ENCODE assay signal across 17 cellular contexts in the genomic region with DNA sequence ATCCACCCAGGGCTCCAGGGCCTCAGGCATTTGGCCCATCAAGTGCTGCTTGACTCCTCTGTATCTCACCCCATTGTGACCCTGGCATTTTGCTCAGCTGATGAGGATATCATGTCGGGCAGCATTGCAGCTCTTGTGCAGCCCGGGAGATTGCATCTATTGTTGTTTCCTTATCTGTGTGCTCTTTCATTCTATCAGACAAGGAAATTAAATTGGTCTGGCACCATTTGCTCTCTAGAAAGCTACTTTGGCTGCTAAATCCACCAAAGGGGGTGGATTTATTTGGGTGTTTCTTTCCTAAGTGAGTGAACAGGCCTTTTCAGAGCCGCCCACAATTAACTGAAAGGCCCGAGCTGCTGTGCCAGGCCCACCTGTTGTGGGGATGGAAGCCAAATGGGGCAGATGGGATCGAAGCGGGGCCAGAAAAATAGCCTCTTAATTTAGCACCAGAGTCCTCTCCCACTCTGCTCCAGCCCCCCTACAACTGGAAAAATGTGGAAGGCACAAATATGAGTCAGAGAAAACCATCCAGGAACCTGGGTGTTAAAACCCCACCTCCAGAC.
"Had no signal": no experiment of that assay in that cellular context is flagged by ENCODE, and none has a peak within 500 bp of the region (broad histone marks: within the 10 kb centered on the region; RNA-seq: fewer than 3 reads in every experiment).

No MANE protein-coding gene starts in this region.

- DNase-seq: activated CD4-positive, alpha-beta memory T cell treated with anti-CD3 and anti-CD28 coated beads, Interleukin-2, amount 10 ng/mL, durations not matched to agents 7 days and 5 days; activated CD4-positive, alpha-beta T cell treated with anti-CD3 and anti-CD28 coated beads for 36 hours; activated naive CD4-positive, alpha-beta T cell treated with anti-CD3 and anti-CD28 coated beads, Interleukin-2, amount 10 ng/mL, durations not matched to agents 7 days and 5 days; activated T-cell treated with anti-CD3 and anti-CD28 coated beads, Interleukin-2, amount 50 U/mL, for 24 hours; hypothalamus; kidney; left lung; mammary epithelial cell; naive thymus-derived CD4-positive, alpha-beta T cell; stimulated activated CD4-positive, alpha-beta T cell treated with anti-CD3 and anti-CD28 coated beads, Interleukin-2, amount 100 ng/mL, for 48 hours; stimulated activated naive B cell treated with anti-CD40 and anti-IgM and Interleukin-4, amounts not matched to agents 10 μg/mL and 1 μg/mL and 100 μg/mL, for 72 hours; tibial artery; uterus had no signal

- H3K36me3 Mint-ChIP-seq: activated naive CD4-positive, alpha-beta T cell treated with anti-CD3 and anti-CD28 coated beads, Interleukin-2, amount 10 ng/mL, durations not matched to agents 7 days and 5 days; stimulated activated naive B cell treated with anti-CD40 and anti-IgM and Interleukin-4, amounts not matched to agents 10 μg/mL and 1 μg/mL and 100 μg/mL, for 72 hours had no signal

- H3K36me3 ChIP-seq: esophagus muscularis mucosa, left lung, neutrophil, tibial artery, uterus had no signal

- H3K9me3 ChIP-seq: esophagus muscularis mucosa, left lung, neutrophil, tibial artery, uterus had no signal

- FAIRE-seq: kidney had no signal

- H3K27me3 ChIP-seq: esophagus muscularis mucosa, tibial artery, uterus had no signal

- H3K4me3 Mint-ChIP-seq: activated CD4-positive, alpha-beta memory T cell treated with anti-CD3 and anti-CD28 coated beads, Interleukin-2, amount 10 ng/mL, durations not matched to agents 7 days and 5 days; activated CD4-positive, alpha-beta T cell treated with anti-CD3 and anti-CD28 coated beads for 36 hours; activated naive CD4-positive, alpha-beta T cell treated with anti-CD3 and anti-CD28 coated beads, Interleukin-2, amount 10 ng/mL, durations not matched to agents 7 days and 5 days; activated T-cell treated with anti-CD3 and anti-CD28 coated beads, Interleukin-2, amount 50 U/mL, for 24 hours; naive thymus-derived CD4-positive, alpha-beta T cell; stimulated activated naive B cell treated with anti-CD40 and anti-IgM and Interleukin-4, amounts not matched to agents 10 μg/mL and 1 μg/mL and 100 μg/mL, for 72 hours had no signal

- H3K27ac ChIP-seq: coronary artery, esophagus muscularis mucosa, left lung, neutrophil, parathyroid adenoma, tibial artery, uterus had no signal

- H3K4me1 ChIP-seq: left lung, parathyroid adenoma, uterus had no signal

- H3K9me3 Mint-ChIP-seq: activated CD4-positive, alpha-beta memory T cell treated with anti-CD3 and anti-CD28 coated beads, Interleukin-2, amount 10 ng/mL, durations not matched to agents 7 days and 5 days; activated naive CD4-positive, alpha-beta T cell treated with anti-CD3 and anti-CD28 coated beads, Interleukin-2, amount 10 ng/mL, durations not matched to agents 7 days and 5 days; activated T-cell treated with anti-CD3 and anti-CD28 coated beads, Interleukin-2, amount 50 U/mL, for 24 hours; stimulated activated naive B cell treated with anti-CD40 and anti-IgM and Interleukin-4, amounts not matched to agents 10 μg/mL and 1 μg/mL and 100 μg/mL, for 72 hours had no signal

- H3K27me3 Mint-ChIP-seq: activated CD4-positive, alpha-beta T cell treated with anti-CD3 and anti-CD28 coated beads for 36 hours had no signal

- H3K4me3 ChIP-seq: coronary artery, esophagus muscularis mucosa, left lung, tibial artery, uterus had no signal

- H3K27ac Mint-ChIP-seq: activated CD4-positive, alpha-beta memory T cell treated with anti-CD3 and anti-CD28 coated beads, Interleukin-2, amount 10 ng/mL, durations not matched to agents 7 days and 5 days; activated CD4-positive, alpha-beta T cell treated with anti-CD3 and anti-CD28 coated beads for 36 hours; activated naive CD4-positive, alpha-beta T cell treated with anti-CD3 and anti-CD28 coated beads, Interleukin-2, amount 10 ng/mL, durations not matched to agents 7 days and 5 days; activated T-cell treated with anti-CD3 and anti-CD28 coated beads, Interleukin-2, amount 50 U/mL, for 24 hours; naive thymus-derived CD4-positive, alpha-beta T cell; stimulated activated naive B cell treated with anti-CD40 and anti-IgM and Interleukin-4, amounts not matched to agents 10 μg/mL and 1 μg/mL and 100 μg/mL, for 72 hours had no signal
